20 cellular contexts compared by ENCODE assay signal in the genomic region with DNA sequence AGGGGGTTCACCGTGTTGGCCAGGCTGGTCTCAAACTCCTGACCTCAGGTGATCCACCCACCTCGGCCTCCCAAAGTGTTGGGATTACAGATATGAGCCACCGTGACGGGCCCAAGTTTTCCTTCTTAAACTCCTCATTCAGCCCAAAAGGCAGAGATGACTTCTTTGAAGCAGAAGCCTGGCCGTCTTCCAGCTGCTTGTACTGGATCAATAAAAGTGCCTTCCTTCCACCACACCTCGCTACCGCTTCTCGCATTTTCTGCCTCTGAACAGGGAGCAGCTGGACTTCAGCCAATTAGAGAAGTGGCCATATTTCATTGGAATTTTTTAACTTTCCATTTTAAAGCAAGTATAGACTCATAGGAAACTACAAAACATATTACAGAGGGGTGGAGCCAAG.
"Had no signal": no experiment of that assay in that cellular context is flagged by ENCODE, and none has a peak within 500 bp of the region (broad histone marks: within the 10 kb centered on the region; RNA-seq: fewer than 3 reads in every experiment).

No MANE protein-coding gene starts in this region.

- DNase-seq: activated CD4-positive, alpha-beta T cell treated with anti-CD3 and anti-CD28 coated beads for 1 hour; activated CD4-positive, alpha-beta T cell treated with anti-CD3 and anti-CD28 coated beads, Interleukin-2, amount 50 U/mL, for 4 hours; activated naive CD8-positive, alpha-beta T cell treated with anti-CD3 and anti-CD28 coated beads, Interleukin-2, amount 10 ng/mL, durations not matched to agents 7 days and 5 days; amygdala; dorsolateral prefrontal cortex; foreskin fibroblast; hypothalamus; islet precursor cell; midbrain; stimulated activated CD4-positive, alpha-beta T cell treated with anti-CD3 and anti-CD28 coated beads, Interleukin-4, amount 100 ng/mL, for 24 hours; SW 1271; T-helper 2 cell had no signal

- ATAC-seq: left lobe of liver; stimulated activated effector memory CD8-positive, alpha-beta T cell treated with anti-CD3 and anti-CD28 coated beads, Interleukin-12 subunit alpha, Interleukin-12 subunit beta, amount 100 ng/mL, for 72 hours had no signal

- H3K9me3 ChIP-seq: prostate gland, right atrium auricular region had no signal

- H3K36me3 ChIP-seq: cardiac muscle cell, prostate gland, right atrium auricular region had no signal

- H3K27me3 ChIP-seq: cardiac muscle cell, right atrium auricular region had no signal

- H3K4me3 ChIP-seq: cardiac muscle cell, dorsolateral prefrontal cortex, lung, prostate gland, right atrium auricular region, smooth muscle cell had no signal

- H3K27ac ChIP-seq: cardiac muscle cell, dorsolateral prefrontal cortex, prostate gland, right atrium auricular region, VCaP had no signal

- H3K4me1 ChIP-seq: prostate gland had no signal
